26 cellular contexts compared by ENCODE assay signal in the genomic region with DNA sequence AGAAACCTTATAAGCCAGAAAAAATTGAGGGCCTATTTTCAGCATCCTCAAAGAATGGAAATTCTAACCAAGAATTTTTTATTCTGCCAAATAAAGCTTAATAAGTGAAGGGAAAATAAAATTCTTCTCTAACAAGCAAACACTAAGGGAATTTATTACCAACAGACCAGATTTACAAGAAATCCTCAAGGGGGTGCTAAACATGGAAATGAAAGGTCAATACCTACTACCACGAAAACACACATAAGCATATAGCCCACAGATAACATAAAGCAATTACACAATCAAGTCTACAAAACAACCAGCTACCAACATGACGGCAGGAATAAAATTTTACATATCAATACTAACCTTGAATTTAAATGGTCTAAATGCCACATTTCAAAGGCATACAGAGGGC.
DNase-seq lines count a peak whose midpoint lies in the region; TF ChIP-seq lines count a peak whose summit lies in the region.
"Had no signal": no experiment of that assay in that cellular context is flagged by ENCODE, and none has a peak within 500 bp of the region (broad histone marks: within the 10 kb centered on the region; RNA-seq: fewer than 3 reads in every experiment).

No MANE protein-coding gene starts in this region.

- no peak overlapping the region for H3K18ac ChIP-seq in H9 (ENCODE audit: insufficient read length, low read depth, low read length)

- no peaks in the 10 kb centered on the region for H3K79me1 ChIP-seq in H9 (ENCODE audit: insufficient read depth, low read depth, low read length, poor library complexity, severe bottlenecking)

- H2AFZ ChIP-seq in H9 (ENCODE audit: low read length) (no peak overlapping the region), OCI-LY3 (ENCODE audit: low read depth, low read length) (no peak overlapping the region)
- H2AFZ ChIP-seq: PC-9 had no signal

- no peak overlapping the region for H3K27ac Mint-ChIP-seq in H9
- H3K27ac Mint-ChIP-seq in endothelial cell (ENCODE audit: unreplicated experiment), result no peak overlapping the region
- no peak overlapping the region for H3K27ac Mint-ChIP-seq in activated naive CD8-positive, alpha-beta T cell treated with anti-CD3 and anti-CD28 coated beads for 36 hours
- no peak overlapping the region for H3K27ac Mint-ChIP-seq in activated T-helper 1 cell treated with anti-CD3 and anti-CD28 coated beads, Interleukin-12 subunit alpha, Interleukin-12 subunit beta, Interleukin-2, Interleukin-4 antibody, amounts not matched to agents 30 ng/mL and 10 ng/mL and 1 ng/mL, durations not matched to agents 14 hours and 24 hours and 36 hours
- H3K27ac Mint-ChIP-seq: activated CD4-positive, alpha-beta T cell treated with anti-CD3 and anti-CD28 coated beads, Interleukin-2, amount 10 ng/mL, durations not matched to agents 7 days and 5 days; activated T-cell treated with anti-CD3 and anti-CD28 coated beads, Interleukin-2, amount 50 U/mL, for 24 hours; brain; HFFc6; naive thymus-derived CD8-positive, alpha-beta T cell; T-helper 2 cell treated with Interferon-gamma antibody and Interleukin-4, amounts not matched to agents 5 μg/mL and 100 μg/mL, for 36 hours had no signal

- H3K27me3 ChIP-seq in A673 (replicated peaks; ENCODE audit: insufficient read depth, low read depth, low read length, poor library complexity) (no peaks in the 10 kb centered on the region), H9 (ENCODE audit: insufficient read depth, low read length) (no peaks in the 10 kb centered on the region), OCI-LY3 (ENCODE audit: low read depth, low read length) (no peaks in the 10 kb centered on the region)
- H3K27me3 ChIP-seq: BLaER1 treated with 17β-estradiol and CSF1 and Interleukin-3, amounts not matched to agents 10 nM and 100 nM; transverse colon had no signal

- no peak overlapping the region for H2AK5ac ChIP-seq in H9 (ENCODE audit: insufficient read length, low read length)

- no peak overlapping the region for H2BK15ac ChIP-seq in H9 (ENCODE audit: low read depth, low read length)

- H3K36me3 Mint-ChIP-seq in H9 (ENCODE audit: insufficient read depth in 1 of 3, low read depth in 3 of 3), result no peaks in the 10 kb centered on the region
- no peaks in the 10 kb centered on the region for H3K36me3 Mint-ChIP-seq in endothelial cell (ENCODE audit: low read depth, unreplicated experiment)
- H3K36me3 Mint-ChIP-seq in activated naive CD8-positive, alpha-beta T cell treated with anti-CD3 and anti-CD28 coated beads for 36 hours, result no peaks in the 10 kb centered on the region
- H3K36me3 Mint-ChIP-seq in activated T-helper 1 cell treated with anti-CD3 and anti-CD28 coated beads, Interleukin-12 subunit alpha, Interleukin-12 subunit beta, Interleukin-2, Interleukin-4 antibody, amounts not matched to agents 30 ng/mL and 10 ng/mL and 1 ng/mL, durations not matched to agents 14 hours and 24 hours and 36 hours (ENCODE audit: low read depth), result no peaks in the 10 kb centered on the region
- H3K36me3 Mint-ChIP-seq: brain; naive thymus-derived CD8-positive, alpha-beta T cell had no signal

- H3K4me3 ChIP-seq in A673 (ENCODE audit: low read depth, low read length, poor library complexity, severe bottlenecking), result no peak overlapping the region
- no peak overlapping the region for H3K4me3 ChIP-seq in OCI-LY3 (ENCODE audit: low read length)
- H3K4me3 ChIP-seq: BLaER1 treated with 17β-estradiol and CSF1 and Interleukin-3, amounts not matched to agents 10 nM and 100 nM; PC-9; smooth muscle cell; transverse colon had no signal

- H4K20me1 ChIP-seq in H9 (ENCODE audit: control insufficient read depth, insufficient read depth, insufficient read length) (no peaks in the 10 kb centered on the region), OCI-LY3 (ENCODE audit: insufficient read depth, low read length) (no peaks in the 10 kb centered on the region)
- H4K20me1 ChIP-seq: BLaER1 treated with 17β-estradiol and CSF1 and Interleukin-3, amounts not matched to agents 10 nM and 100 nM had no signal

- POLR2A ChIA-PET in A673 (lab: Charles Lee; ENCODE audit: low non-redundant PET), result no interaction called here

- H4K91ac ChIP-seq in H9 (ENCODE audit: insufficient read length, low read depth, low read length), result no peak overlapping the region

- H3K4ac ChIP-seq in H9 (ENCODE audit: low read depth, low read length), result no peak overlapping the region

- BruUV-seq in A673 (replicated peaks; lab: Mats Ljungman, UMichigan), result no TSS peak

- H3K36me3 ChIP-seq in A673 (ENCODE audit: insufficient read depth, low read length, poor library complexity, severe bottlenecking) (no peaks in the 10 kb centered on the region), OCI-LY3 (replicated peaks; ENCODE audit: low read depth, low read length) (no peaks in the 10 kb centered on the region)
- H3K36me3 ChIP-seq: BLaER1 treated with 17β-estradiol and CSF1 and Interleukin-3, amounts not matched to agents 10 nM and 100 nM; transverse colon had no signal

- H3K9me3 Mint-ChIP-seq in H9 (no peaks in the 10 kb centered on the region), endothelial cell (ENCODE audit: unreplicated experiment) (no peaks in the 10 kb centered on the region)
- peaks cover 5% of the 10 kb centered on the region for H3K9me3 Mint-ChIP-seq in activated naive CD8-positive, alpha-beta T cell treated with anti-CD3 and anti-CD28 coated beads for 36 hours
- no peaks in the 10 kb centered on the region for H3K9me3 Mint-ChIP-seq in activated T-helper 1 cell treated with anti-CD3 and anti-CD28 coated beads, Interleukin-12 subunit alpha, Interleukin-12 subunit beta, Interleukin-2, Interleukin-4 antibody, amounts not matched to agents 30 ng/mL and 10 ng/mL and 1 ng/mL, durations not matched to agents 14 hours and 24 hours and 36 hours
- H3K9me3 Mint-ChIP-seq: activated CD4-positive, alpha-beta T cell treated with anti-CD3 and anti-CD28 coated beads, Interleukin-2, amount 10 ng/mL, durations not matched to agents 7 days and 5 days; brain had no signal

- CTCF ChIA-PET in A673 (lab: Charles Lee), result no interaction called here

- no peaks in the 10 kb centered on the region for H3K23me2 ChIP-seq in H9 (ENCODE audit: insufficient read length, low read depth, low read length, poor library complexity, severe bottlenecking)

- H3K4me1 Mint-ChIP-seq in H9 (no peaks in the 10 kb centered on the region; a peak in 1 of 4 replicates), endothelial cell (ENCODE audit: unreplicated experiment) (no peaks in the 10 kb centered on the region)
- H3K4me1 Mint-ChIP-seq in activated naive CD8-positive, alpha-beta T cell treated with anti-CD3 and anti-CD28 coated beads for 36 hours, result no peaks in the 10 kb centered on the region
- H3K4me1 Mint-ChIP-seq in activated T-helper 1 cell treated with anti-CD3 and anti-CD28 coated beads, Interleukin-12 subunit alpha, Interleukin-12 subunit beta, Interleukin-2, Interleukin-4 antibody, amounts not matched to agents 30 ng/mL and 10 ng/mL and 1 ng/mL, durations not matched to agents 14 hours and 24 hours and 36 hours (ENCODE audit: low read depth), result no peaks in the 10 kb centered on the region
- H3K4me1 Mint-ChIP-seq: activated CD4-positive, alpha-beta T cell treated with anti-CD3 and anti-CD28 coated beads, Interleukin-2, amount 10 ng/mL, durations not matched to agents 7 days and 5 days; brain; naive thymus-derived CD8-positive, alpha-beta T cell had no signal

- H3K4me1 ChIP-seq in A673 (ENCODE audit: insufficient read depth, low read length, poor library complexity, severe bottlenecking) (no peaks in the 10 kb centered on the region), H9 (ENCODE audit: insufficient read depth, low read length) (no peaks in the 10 kb centered on the region), OCI-LY3 (ENCODE audit: low read length) (no peaks in the 10 kb centered on the region)
- H3K4me1 ChIP-seq: BLaER1 treated with 17β-estradiol and CSF1 and Interleukin-3, amounts not matched to agents 10 nM and 100 nM; transverse colon had no signal

- H4K5ac ChIP-seq in H9 (ENCODE audit: insufficient read length, low read depth, low read length), result no peak overlapping the region

- intact Hi-C loops in A673 (cut with micrococcal nuclease; ENCODE audit: unreplicated experiment), result no loop called here
- intact Hi-C loops in activated T-helper 1 cell treated with anti-CD3 and anti-CD28 coated beads, Interleukin-12 subunit alpha, Interleukin-12 subunit beta, Interleukin-2, Interleukin-4 antibody, amounts not matched to agents 30 ng/mL and 10 ng/mL and 1 ng/mL, durations not matched to agents 14 hours and 24 hours and 36 hours (cut with micrococcal nuclease), result no loop called here

- H2BK5ac ChIP-seq in H9 (ENCODE audit: insufficient read length, low read length), result no peak overlapping the region

- H3K9ac ChIP-seq in H9 (ENCODE audit: extremely low read depth, insufficient read length, low read length) (no peak overlapping the region), OCI-LY3 (ENCODE audit: low read length) (no peak overlapping the region)
- H3K9ac ChIP-seq: BLaER1 treated with 17β-estradiol and CSF1 and Interleukin-3, amounts not matched to agents 10 nM and 100 nM had no signal

- no peak overlapping the region for H4K8ac ChIP-seq in H9 (replicated peaks; ENCODE audit: insufficient read length, low read depth, low read length)

- WGBS in H9 (ENCODE audit: extremely low coverage, insufficient read length, low lambda C conversion rate), result no CpG with 5 or more reads among the region's 2 CpGs

- H3K79me2 ChIP-seq in H9 (ENCODE audit: insufficient read depth, low read length) (no peaks in the 10 kb centered on the region), OCI-LY3 (ENCODE audit: low read length) (no peaks in the 10 kb centered on the region)

- TF ChIP-seq CTCF in A673 (conservative IDR thresholded peaks at IDR 0.05; ENCODE audit: low read depth, low read length) (peak; percentile 32; the same call in 1 of the 2 replicates), H9 (conservative IDR thresholded peaks at IDR 0.05) (peak; percentile 64), OCI-LY3 (IDR thresholded peaks at IDR 0.05; ENCODE audit: low read depth, low read length) (peak; percentile 30), endothelial cell (IDR thresholded peaks at IDR 0.05; ENCODE audit: unreplicated experiment) (peak; percentile 22)

- H2BK120ac ChIP-seq in H9 (ENCODE audit: low read depth, low read length, poor library complexity, severe bottlenecking), result no peak overlapping the region

- H3K27me3 Mint-ChIP-seq in H9 (ENCODE audit: low read depth) (no peaks in the 10 kb centered on the region), endothelial cell (ENCODE audit: unreplicated experiment) (no peaks in the 10 kb centered on the region)
- H3K27me3 Mint-ChIP-seq in activated naive CD8-positive, alpha-beta T cell treated with anti-CD3 and anti-CD28 coated beads for 36 hours, result no peaks in the 10 kb centered on the region
- H3K27me3 Mint-ChIP-seq in activated T-helper 1 cell treated with anti-CD3 and anti-CD28 coated beads, Interleukin-12 subunit alpha, Interleukin-12 subunit beta, Interleukin-2, Interleukin-4 antibody, amounts not matched to agents 30 ng/mL and 10 ng/mL and 1 ng/mL, durations not matched to agents 14 hours and 24 hours and 36 hours (ENCODE audit: insufficient read depth), result no peaks in the 10 kb centered on the region
- H3K27me3 Mint-ChIP-seq: activated CD4-positive, alpha-beta T cell treated with anti-CD3 and anti-CD28 coated beads, Interleukin-2, amount 10 ng/mL, durations not matched to agents 7 days and 5 days; activated T-cell treated with anti-CD3 and anti-CD28 coated beads, Interleukin-2, amount 50 U/mL, for 24 hours; naive thymus-derived CD8-positive, alpha-beta T cell had no signal

- no peak overlapping the region for H2BK20ac ChIP-seq in H9 (ENCODE audit: low read depth, low read length, poor library complexity, severe bottlenecking)

- H2BK12ac ChIP-seq in H9 (ENCODE audit: insufficient read length, low read depth, low read length), result no peak overlapping the region

- no peak overlapping the region for H3K14ac ChIP-seq in H9 (ENCODE audit: insufficient read depth, low read length)

- H3K4me2 ChIP-seq in H9 (ENCODE audit: insufficient read depth, insufficient read length, low read length), result no peak overlapping the region
- H3K4me2 ChIP-seq in OCI-LY3 (ENCODE audit: low read length), result no peak overlapping the region
- H3K4me2 ChIP-seq: BLaER1 treated with 17β-estradiol and CSF1 and Interleukin-3, amounts not matched to agents 10 nM and 100 nM; PC-9; smooth muscle cell had no signal

- no peak overlapping the region for H3T11ph ChIP-seq in H9 (ENCODE audit: low read length)

- H3K4me3 Mint-ChIP-seq in H9 (no peak overlapping the region), endothelial cell (ENCODE audit: unreplicated experiment) (no peak overlapping the region)
- no peak overlapping the region for H3K4me3 Mint-ChIP-seq in activated naive CD8-positive, alpha-beta T cell treated with anti-CD3 and anti-CD28 coated beads for 36 hours
- no peak overlapping the region for H3K4me3 Mint-ChIP-seq in activated T-helper 1 cell treated with anti-CD3 and anti-CD28 coated beads, Interleukin-12 subunit alpha, Interleukin-12 subunit beta, Interleukin-2, Interleukin-4 antibody, amounts not matched to agents 30 ng/mL and 10 ng/mL and 1 ng/mL, durations not matched to agents 14 hours and 24 hours and 36 hours
- H3K4me3 Mint-ChIP-seq: activated CD4-positive, alpha-beta T cell treated with anti-CD3 and anti-CD28 coated beads, Interleukin-2, amount 10 ng/mL, durations not matched to agents 7 days and 5 days; activated T-cell treated with anti-CD3 and anti-CD28 coated beads, Interleukin-2, amount 50 U/mL, for 24 hours; brain; HFFc6; naive thymus-derived CD8-positive, alpha-beta T cell; T-helper 2 cell treated with Interferon-gamma antibody and Interleukin-4, amounts not matched to agents 5 μg/mL and 100 μg/mL, for 36 hours had no signal

- no peak overlapping the region for H3K27ac ChIP-seq in A673 (ENCODE audit: low read depth, low read length, poor library complexity, severe bottlenecking)
- H3K27ac ChIP-seq in H9 (ENCODE audit: insufficient read length, low read depth, low read length), result no peak overlapping the region
- H3K27ac ChIP-seq in OCI-LY3 (ENCODE audit: low read length), result no peak overlapping the region
- H3K27ac ChIP-seq: BLaER1 treated with 17β-estradiol and CSF1 and Interleukin-3, amounts not matched to agents 10 nM and 100 nM; PC-9; transverse colon had no signal

- H3K9me3 ChIP-seq in A673 (ENCODE audit: low read depth, low read length, poor library complexity, severe bottlenecking), result no peaks in the 10 kb centered on the region
- H3K9me3 ChIP-seq in H9 (ENCODE audit: control insufficient read depth, low read depth, low read length), result no peaks in the 10 kb centered on the region
- H3K9me3 ChIP-seq in OCI-LY3 (ENCODE audit: insufficient read depth, low read length), result no peaks in the 10 kb centered on the region
- H3K9me3 ChIP-seq: BLaER1 treated with 17β-estradiol and CSF1 and Interleukin-3, amounts not matched to agents 10 nM and 100 nM; transverse colon had no signal

- DNase-seq in A673 (ENCODE audit: low spot score) (no peak), H9 (no peak), endothelial cell (ENCODE audit: low spot score) (no peak)
- DNase-seq in activated naive CD8-positive, alpha-beta T cell treated with anti-CD3 and anti-CD28 coated beads for 36 hours, result no peak
- no peak for DNase-seq in activated CD4-positive, CD25-positive, alpha-beta regulatory T cell treated with anti-CD3 and anti-CD28 coated beads, Interleukin-2, amount 50 U/mL, for 72 hours
- no peak for DNase-seq in activated T-helper 1 cell treated with anti-CD3 and anti-CD28 coated beads, Interleukin-12 subunit alpha, Interleukin-12 subunit beta, Interleukin-2, Interleukin-4 antibody, amounts not matched to agents 30 ng/mL and 10 ng/mL and 1 ng/mL, durations not matched to agents 14 hours and 24 hours and 36 hours (ENCODE audit: low spot score)
- no peak for DNase-seq in activated naive CD4-positive, alpha-beta T cell (lab: John Stamatoyannopoulos, UW)
- DNase-seq: activated CD4-positive, alpha-beta T cell treated with anti-CD3 and anti-CD28 coated beads, Interleukin-2, amount 10 ng/mL, durations not matched to agents 7 days and 5 days; activated naive CD4-positive, alpha-beta T cell treated with Interleukin-2 at 50 U/mL for 16 hours; activated T-cell treated with anti-CD3 and anti-CD28 coated beads, Interleukin-2, amount 50 U/mL, for 24 hours; COR-L47; HFFc6; Kasumi-1; midbrain; naive thymus-derived CD8-positive, alpha-beta T cell; NCI-H2081; NCI-H774; PC-9; Right ventricle myocardium superior; stimulated activated CD4-positive, alpha-beta T cell treated with anti-CD3 and anti-CD28 coated beads, Interleukin-2, amount 100 ng/mL, for 24 hours; transverse colon had no signal

- no peak overlapping the region for H3K56ac ChIP-seq in H9 (ENCODE audit: insufficient read length, low read depth, low read length)

- H3K23ac ChIP-seq in H9 (ENCODE audit: insufficient read length, low read depth, low read length), result no peak overlapping the region
